In genomic region chr15:66698318-66698961, GRCh38 we compare ENCODE assay signal across 8 cellular contexts. TPM values are rescaled to one million over a fixed set of nuclear protein-coding genes. Genes with fewer than 3 reads are reported as not detected.
A peak's percentile ranks its signal among the peaks of the same experiment; 100 is the strongest.
DNase-seq lines count a peak whose midpoint lies in the region; ATAC-seq and TF ChIP-seq lines count a peak whose summit lies in the region.

No MANE protein-coding gene starts in this region.

- DNase-seq in activated CD4-positive, alpha-beta T cell treated with anti-CD3 and anti-CD28 coated beads for 48 hours: peak; percentile 33
- DNase-seq in activated CD4-positive, alpha-beta T cell treated with anti-CD3 and anti-CD28 coated beads, Interleukin-2, amount 50 U/mL, for 1 hour: no peak
- DNase-seq in NCI-H1092 treated with DMSO at 0.1 percent for 48 hours (lab: John Stamatoyannopoulos, UW) (peak; percentile 24), right atrium auricular region (ENCODE audit: low spot score) (peak; percentile 76), stromal cell of bone marrow (ENCODE audit: low read depth) (peak; percentile 51)
- DNase-seq in activated naive CD8-positive, alpha-beta T cell treated with anti-CD3 and anti-CD28 coated beads, Interleukin-2, amount 50 U/mL, for 24 hours: peak; percentile 25
- no peak for DNase-seq in activated T-helper 2 cell treated with anti-CD3 and anti-CD28 coated beads, Interferon-gamma antibody, Interleukin-2, Interleukin-4, amounts not matched to agents 10 μg/mL and 5 μg/mL and 100 μg/mL, durations not matched to agents 14 hours and 24 hours and 36 hours (ENCODE audit: low spot score)

- H3K9me3 Mint-ChIP-seq in activated naive CD8-positive, alpha-beta T cell treated with anti-CD3 and anti-CD28 coated beads, Interleukin-2, amount 50 U/mL, for 24 hours: no peaks in the 10 kb centered on the region
- no peaks in the 10 kb centered on the region for H3K9me3 Mint-ChIP-seq in activated T-helper 2 cell treated with anti-CD3 and anti-CD28 coated beads, Interferon-gamma antibody, Interleukin-2, Interleukin-4, amounts not matched to agents 10 μg/mL and 5 μg/mL and 100 μg/mL, durations not matched to agents 14 hours and 24 hours and 36 hours

- no peak for ATAC-seq in activated naive CD8-positive, alpha-beta T cell treated with anti-CD3 and anti-CD28 coated beads, Interleukin-2, amount 50 U/mL, for 24 hours
- ATAC-seq in GM18505 (IDR thresholded peaks at IDR 0.05; ENCODE audit: unreplicated experiment): no peak

- no peak overlapping the region for H3K27ac Mint-ChIP-seq in activated naive CD8-positive, alpha-beta T cell treated with anti-CD3 and anti-CD28 coated beads, Interleukin-2, amount 50 U/mL, for 24 hours
- no peak overlapping the region for H3K27ac Mint-ChIP-seq in activated T-helper 2 cell treated with anti-CD3 and anti-CD28 coated beads, Interferon-gamma antibody, Interleukin-2, Interleukin-4, amounts not matched to agents 10 μg/mL and 5 μg/mL and 100 μg/mL, durations not matched to agents 14 hours and 24 hours and 36 hours

- H3K36me3 Mint-ChIP-seq in activated naive CD8-positive, alpha-beta T cell treated with anti-CD3 and anti-CD28 coated beads, Interleukin-2, amount 50 U/mL, for 24 hours (ENCODE audit: low read depth): no peaks in the 10 kb centered on the region
- H3K36me3 Mint-ChIP-seq in activated T-helper 2 cell treated with anti-CD3 and anti-CD28 coated beads, Interferon-gamma antibody, Interleukin-2, Interleukin-4, amounts not matched to agents 10 μg/mL and 5 μg/mL and 100 μg/mL, durations not matched to agents 14 hours and 24 hours and 36 hours (ENCODE audit: low read depth): no peaks in the 10 kb centered on the region

- H3K27me3 ChIP-seq in right atrium auricular region: no peaks in the 10 kb centered on the region

- H3K4me3 ChIP-seq in right atrium auricular region: no peak overlapping the region

- H3K36me3 ChIP-seq in right atrium auricular region: no peaks in the 10 kb centered on the region

- no peaks in the 10 kb centered on the region for H3K9me3 ChIP-seq in right atrium auricular region

- peak overlapping the region; percentile 39 to 67 for H3K27ac ChIP-seq in right atrium auricular region

- H3K4me3 Mint-ChIP-seq in activated naive CD8-positive, alpha-beta T cell treated with anti-CD3 and anti-CD28 coated beads, Interleukin-2, amount 50 U/mL, for 24 hours: no peak overlapping the region
- H3K4me3 Mint-ChIP-seq in activated T-helper 2 cell treated with anti-CD3 and anti-CD28 coated beads, Interferon-gamma antibody, Interleukin-2, Interleukin-4, amounts not matched to agents 10 μg/mL and 5 μg/mL and 100 μg/mL, durations not matched to agents 14 hours and 24 hours and 36 hours (ENCODE audit: low read depth): no peak overlapping the region

- H3K4me1 Mint-ChIP-seq in activated naive CD8-positive, alpha-beta T cell treated with anti-CD3 and anti-CD28 coated beads, Interleukin-2, amount 50 U/mL, for 24 hours: peaks cover 16% of the 10 kb centered on the region
- peaks cover 12% of the 10 kb centered on the region for H3K4me1 Mint-ChIP-seq in activated T-helper 2 cell treated with anti-CD3 and anti-CD28 coated beads, Interferon-gamma antibody, Interleukin-2, Interleukin-4, amounts not matched to agents 10 μg/mL and 5 μg/mL and 100 μg/mL, durations not matched to agents 14 hours and 24 hours and 36 hours (ENCODE audit: low read depth)

- peaks cover 6% of the 10 kb centered on the region for H3K27me3 Mint-ChIP-seq in activated naive CD8-positive, alpha-beta T cell treated with anti-CD3 and anti-CD28 coated beads, Interleukin-2, amount 50 U/mL, for 24 hours
- H3K27me3 Mint-ChIP-seq in activated T-helper 2 cell treated with anti-CD3 and anti-CD28 coated beads, Interferon-gamma antibody, Interleukin-2, Interleukin-4, amounts not matched to agents 10 μg/mL and 5 μg/mL and 100 μg/mL, durations not matched to agents 14 hours and 24 hours and 36 hours (ENCODE audit: low read depth): peaks cover 2% of the 10 kb centered on the region

- H3K4me1 ChIP-seq in right atrium auricular region: peaks cover 0 to 27% of the 10 kb centered on the region in 2 donors

- no peak for TF ChIP-seq POLR2A in GM18505 (IDR thresholded peaks at IDR 0.05; ENCODE audit: borderline replicate concordance, extremely low read depth, insufficient read depth, insufficient read length)

- intact Hi-C loops in activated T-helper 2 cell treated with anti-CD3 and anti-CD28 coated beads, Interferon-gamma antibody, Interleukin-2, Interleukin-4, amounts not matched to agents 10 μg/mL and 5 μg/mL and 100 μg/mL, durations not matched to agents 14 hours and 24 hours and 36 hours (cut with micrococcal nuclease): no loop called here

- peak; percentile 51 to 84 for TF ChIP-seq CTCF in right atrium auricular region (IDR thresholded peaks at IDR 0.05)

RNA-seq across cellular contexts. Expression of gene SMAD6, which starts 3.6 kb away (rescaled TPM):
- total RNA-seq in right atrium auricular region: 100 to 1,000 TPM in 1 of 2 donors, 10 to 100 TPM in 1; 20.8 to 104 TPM
- 0.43 and 0.57 TPM in 2 replicates for total RNA-seq in activated T-helper 2 cell treated with anti-CD3 and anti-CD28 coated beads, Interferon-gamma antibody, Interleukin-2, Interleukin-4, amounts not matched to agents 10 μg/mL and 5 μg/mL and 100 μg/mL, durations not matched to agents 14 hours and 24 hours and 36 hours

Comparison
In these comparisons a context has a peak if more than half of its experiments do, and no peak if none do; other contexts are left out.
1. DNase-seq: peak in activated CD4-positive, alpha-beta T cell treated with anti-CD3 and anti-CD28 coated beads for 48 hours (single experiment), NCI-H1092 treated with DMSO at 0.1 percent for 48 hours (single experiment), activated naive CD8-positive, alpha-beta T cell treated with anti-CD3 and anti-CD28 coated beads, Interleukin-2, amount 50 U/mL, for 24 hours (single experiment), right atrium auricular region (single experiment) and stromal cell of bone marrow (single experiment); none in activated CD4-positive, alpha-beta T cell treated with anti-CD3 and anti-CD28 coated beads, Interleukin-2, amount 50 U/mL, for 1 hour (single experiment) and activated T-helper 2 cell treated with anti-CD3 and anti-CD28 coated beads, Interferon-gamma antibody, Interleukin-2, Interleukin-4, amounts not matched to agents 10 μg/mL and 5 μg/mL and 100 μg/mL, durations not matched to agents 14 hours and 24 hours and 36 hours (single experiment).
2. RNA of gene SMAD6, which starts 3.6 kb away (total RNA-seq): 20.8 to 104 TPM in right atrium auricular region; 0.43 to 0.57 TPM in activated T-helper 2 cell treated with anti-CD3 and anti-CD28 coated beads, Interferon-gamma antibody, Interleukin-2, Interleukin-4, amounts not matched to agents 10 μg/mL and 5 μg/mL and 100 μg/mL, durations not matched to agents 14 hours and 24 hours and 36 hours; every median in the first group is over 10 times any median in the second.